17 cellular contexts compared by ENCODE assay signal in genomic region chr11:79259800-79260199, GRCh38.
DNase-seq lines count a peak whose midpoint lies in the region; ATAC-seq, FAIRE-seq and TF ChIP-seq lines count a peak whose summit lies in the region.
"Had no signal": no experiment of that assay in that cellular context is flagged by ENCODE, and none has a peak within 500 bp of the region (broad histone marks: within the 10 kb centered on the region; RNA-seq: fewer than 3 reads in every experiment).

No MANE protein-coding gene starts in this region.

- no peak overlapping the region for H3K27ac ChIP-seq in A549
- no peak overlapping the region for H3K27ac ChIP-seq in VCaP
- H3K27ac ChIP-seq in foreskin keratinocyte = no peak overlapping the region
- no peak overlapping the region for H3K27ac ChIP-seq in GM23338 (ENCODE audit: low read depth)
- H3K27ac ChIP-seq: gastroesophageal sphincter had no signal

- DNase-seq in A549 (ENCODE audit: low read depth in 1 of 2, low spot score in 1 of 2) (peak; percentile 15 to 20), DMS53 treated with DMSO at 0.1 percent for 48 hours (lab: John Stamatoyannopoulos, UW; ENCODE audit: unreplicated experiment) (peak; percentile 71), foreskin keratinocyte (no peak), GM23338 (ENCODE audit: low spot score) (no peak)
- no peak for DNase-seq in activated CD8-positive, alpha-beta memory T cell treated with anti-CD3 and anti-CD28 coated beads, Interleukin-2, amount 10 ng/mL, durations not matched to agents 7 days and 5 days
- DNase-seq: DMS79 treated with DMSO at 0.1 percent for 48 hours; effector memory CD4-positive, alpha-beta T cell; mesenchymal stem cell; NCI-H187; NCI-H69; right cardiac atrium; substantia nigra had no signal

- TF ChIP-seq CTCF in A549 (IDR thresholded peaks at IDR 0.05) (peak; percentile 35), VCaP (conservative IDR thresholded peaks at IDR 0.05) (peak; percentile 71), foreskin keratinocyte (conservative IDR thresholded peaks at IDR 0.05) (peak; percentile 48), GM23338 (conservative IDR thresholded peaks at IDR 0.05; ENCODE audit: low read depth in 2 of 2) (0 out of 4 replicates have a peak, but pooled peaks of 1 of the 2 experiments have one; percentile 20)

- TF ChIP-seq RAD21 in A549 (conservative IDR thresholded peaks at IDR 0.05 in 1 of 2, IDR thresholded peaks at IDR 0.05 in 1 of 2) = peak; percentile 41 to 45; a peak in 4 of 5 replicates

- no peaks in the 10 kb centered on the region for H3K9me3 Mint-ChIP-seq in activated CD8-positive, alpha-beta memory T cell treated with anti-CD3 and anti-CD28 coated beads, Interleukin-2, amount 10 ng/mL, durations not matched to agents 7 days and 5 days (ENCODE audit: low read depth)
- no peaks in the 10 kb centered on the region for H3K9me3 Mint-ChIP-seq in GM23338

- POLR2A ChIA-PET in A549 (lab: Yijun Ruan, JAX) = no interaction called here

- no peak overlapping the region for H3K4me3 Mint-ChIP-seq in activated CD8-positive, alpha-beta memory T cell treated with anti-CD3 and anti-CD28 coated beads, Interleukin-2, amount 10 ng/mL, durations not matched to agents 7 days and 5 days
- H3K4me3 Mint-ChIP-seq in GM23338 = no peak overlapping the region

- TF ChIP-seq EP300 in A549 (IDR thresholded peaks at IDR 0.05) = no peak

- WGBS in A549 (ENCODE audit: missing lambda C conversion rate) = 40% methylated on average over 4 of the region's 4 CpGs

- no peak overlapping the region for H3K27ac Mint-ChIP-seq in activated CD8-positive, alpha-beta memory T cell treated with anti-CD3 and anti-CD28 coated beads, Interleukin-2, amount 10 ng/mL, durations not matched to agents 7 days and 5 days
- H3K27ac Mint-ChIP-seq in GM23338 = no peak overlapping the region

- H3F3A ChIP-seq in GM23338 (replicated peaks; ENCODE audit: low read depth) = no peaks in the 10 kb centered on the region

- no peaks in the 10 kb centered on the region for H3K36me3 Mint-ChIP-seq in activated CD8-positive, alpha-beta memory T cell treated with anti-CD3 and anti-CD28 coated beads, Interleukin-2, amount 10 ng/mL, durations not matched to agents 7 days and 5 days
- no peaks in the 10 kb centered on the region for H3K36me3 Mint-ChIP-seq in GM23338 (ENCODE audit: low read depth)

- no peak overlapping the region for H3K4me2 ChIP-seq in A549
- no peak overlapping the region for H3K4me2 ChIP-seq in GM23338

- 0 out of 2 replicates have a peak, but pooled peaks cover 3% of the 10 kb centered on the region for H3K9me2 ChIP-seq in GM23338 (ENCODE audit: insufficient read depth)

- no peaks in the 10 kb centered on the region for H3K79me2 ChIP-seq in GM23338 (replicated peaks; ENCODE audit: insufficient read depth)

- CTCF ChIA-PET in A549 (lab: Yijun Ruan, JAX) = interaction anchor here (0.6 to 2.0 kb wide), 3 partner anchors 10 to 614 kb away, joined by 3 to 7 read pairs (median 4); no protein-coding TSS in a partner anchor
- CTCF ChIA-PET in activated CD8-positive, alpha-beta memory T cell treated with anti-CD3 and anti-CD28 coated beads, Interleukin-2, amount 10 ng/mL, durations not matched to agents 7 days and 5 days (lab: Charles Lee) = no interaction called here

- no peaks in the 10 kb centered on the region for H3K27me3 Mint-ChIP-seq in activated CD8-positive, alpha-beta memory T cell treated with anti-CD3 and anti-CD28 coated beads, Interleukin-2, amount 10 ng/mL, durations not matched to agents 7 days and 5 days
- peaks cover 4% of the 10 kb centered on the region for H3K27me3 Mint-ChIP-seq in GM23338 (ENCODE audit: insufficient read depth, low read depth, poor library complexity)

- H3K4me1 Mint-ChIP-seq in activated CD8-positive, alpha-beta memory T cell treated with anti-CD3 and anti-CD28 coated beads, Interleukin-2, amount 10 ng/mL, durations not matched to agents 7 days and 5 days = no peaks in the 10 kb centered on the region
- H3K4me1 Mint-ChIP-seq in GM23338 = peaks cover 15% of the 10 kb centered on the region; the same call in 2 of the 3 replicates

- H3K4me3 ChIP-seq in A549 (no peak overlapping the region), GM23338 (no peak overlapping the region)
- H3K4me3 ChIP-seq: gastroesophageal sphincter had no signal

- H3K4me1 ChIP-seq in A549 (no peaks in the 10 kb centered on the region), foreskin keratinocyte (no peaks in the 10 kb centered on the region), GM23338 (ENCODE audit: insufficient read depth) (no peaks in the 10 kb centered on the region)
- H3K4me1 ChIP-seq: gastroesophageal sphincter had no signal

- H3K9me3 ChIP-seq in A549 = no peaks in the 10 kb centered on the region
- H3K9me3 ChIP-seq: gastroesophageal sphincter had no signal

- FAIRE-seq in A549 (lab: Jason Lieb, UNC) = no peak

- peak; percentile 62 to 73; a peak in 4 of 6 replicates for ATAC-seq in A549
- ATAC-seq in foreskin keratinocyte = no peak
- ATAC-seq in activated CD8-positive, alpha-beta memory T cell treated with anti-CD3 and anti-CD28 coated beads, Interleukin-2, amount 10 ng/mL, durations not matched to agents 7 days and 5 days = no peak
- ATAC-seq in HG03108 (IDR thresholded peaks at IDR 0.05; ENCODE audit: unreplicated experiment) = no peak
- ATAC-seq in HG03342 (IDR thresholded peaks at IDR 0.05; ENCODE audit: unreplicated experiment) = no peak
- ATAC-seq in GM23338 = no peak
- ATAC-seq: activated CD4-positive, CD25-positive, alpha-beta regulatory T cell treated with anti-CD3 and anti-CD28 coated beads, Interleukin-2, amount 50 U/mL, for 24 hours; gastroesophageal sphincter; right cardiac atrium had no signal

- no peak overlapping the region for H2AFZ ChIP-seq in GM23338

- H3K36me3 ChIP-seq in GM23338 (ENCODE audit: insufficient read depth) = no peaks in the 10 kb centered on the region
- H3K36me3 ChIP-seq: gastroesophageal sphincter had no signal

- TF ChIP-seq POLR2A in A549 (IDR thresholded peaks at IDR 0.05; ENCODE audit: low read length) = no peak

- H3K27me3 ChIP-seq in foreskin keratinocyte (no peaks in the 10 kb centered on the region), GM23338 (ENCODE audit: insufficient read depth) (no peaks in the 10 kb centered on the region)
- H3K27me3 ChIP-seq: gastroesophageal sphincter had no signal

- H4K20me1 ChIP-seq in GM23338 (replicated peaks; ENCODE audit: insufficient read depth) = no peaks in the 10 kb centered on the region

TF ChIP-seq in A549, 52 proteins besides CTCF, POLR2A, EP300 and RAD21:
- TF ChIP-seq SMC3 (IDR thresholded peaks at IDR 0.05) = 0 out of 3 replicates have a peak, but pooled peaks have one; percentile 28
- no peak for TF ChIP-seq ATOH8 (CRISPR knock-in tag; IDR thresholded peaks at IDR 0.05; ENCODE audit: low read depth)

TF ChIP-seq in GM23338, 12 proteins besides CTCF, POLR2A, EP300 and RAD21 (continues in another document):
- TF ChIP-seq EZH2phosphoT487 (IDR thresholded peaks at IDR 0.05; ENCODE audit: unreplicated experiment) (no peak), REST (IDR thresholded peaks at IDR 0.05; ENCODE audit: unreplicated experiment) (no peak), CREB1 (CRISPR knock-in tag; IDR thresholded peaks at IDR 0.05; ENCODE audit: low read depth) (no peak), EZH2 (IDR thresholded peaks at IDR 0.05; ENCODE audit: low read depth, unreplicated experiment) (no peak), JUNB (IDR thresholded peaks at IDR 0.05; ENCODE audit: unreplicated experiment) (no peak)

Comparison
In these comparisons a context has a peak if more than half of its experiments do, and no peak if none do; other contexts are left out.
1. ATAC-seq: peak in A549 (2 of 2); none in foreskin keratinocyte (single experiment), activated CD8-positive, alpha-beta memory T cell treated with anti-CD3 and anti-CD28 coated beads, Interleukin-2, amount 10 ng/mL, durations not matched to agents 7 days and 5 days (single experiment), HG03108 (single experiment), HG03342 (single experiment) and GM23338 (single experiment).
2. DNase-seq: peak in A549 (2 of 2) and DMS53 treated with DMSO at 0.1 percent for 48 hours (single experiment); none in foreskin keratinocyte (0 of 2), activated CD8-positive, alpha-beta memory T cell treated with anti-CD3 and anti-CD28 coated beads, Interleukin-2, amount 10 ng/mL, durations not matched to agents 7 days and 5 days (single experiment) and GM23338 (single experiment).